ENCODE assay signal across 24 cellular contexts in genomic region chr11:1597981-1598380, GRCh38. TPM values are rescaled to one million over a fixed set of nuclear protein-coding genes. Genes with fewer than 3 reads are reported as not detected.
DNase-seq lines count a peak whose midpoint lies in the region; ATAC-seq and TF ChIP-seq lines count a peak whose summit lies in the region.
"Had no signal": no experiment of that assay in that cellular context is flagged by ENCODE, and none has a peak within 500 bp of the region (broad histone marks: within the 10 kb centered on the region; RNA-seq: fewer than 3 reads in every experiment).

A gene with protein sequence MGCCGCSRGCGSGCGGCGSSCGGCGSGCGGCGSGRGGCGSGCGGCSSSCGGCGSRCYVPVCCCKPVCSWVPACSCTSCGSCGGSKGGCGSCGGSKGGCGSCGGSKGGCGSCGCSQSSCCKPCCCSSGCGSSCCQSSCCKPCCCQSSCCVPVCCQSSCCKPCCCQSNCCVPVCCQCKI (minus strand): TSS chr11:1598294. CDS start chr11:1598250, 44 bp downstream.

- H3K4me1 ChIP-seq in BLaER1 (peaks cover 14% of the 10 kb centered on the region; the same call in 1 of the 2 replicates), sigmoid colon (no peaks in the 10 kb centered on the region)
- H3K4me1 ChIP-seq: BE2C, SJCRH30 had no signal

- TF ChIP-seq POLR2A in sigmoid colon (IDR thresholded peaks at IDR 0.05), result no peak

- 0 out of 2 replicates have a peak within 1 kb of the TSS, but pooled peaks have one; percentile 18 for H3K4me3 Mint-ChIP-seq in HFFc6
- H3K4me3 Mint-ChIP-seq in endothelial cell (ENCODE audit: unreplicated experiment), result peak within 1 kb of the TSS; percentile 15
- no peak within 1 kb of the TSS for H3K4me3 Mint-ChIP-seq in activated CD4-positive, alpha-beta memory T cell treated with anti-CD3 and anti-CD28 coated beads for 36 hours
- H3K4me3 Mint-ChIP-seq: CD4-positive, CD25-positive, alpha-beta regulatory T cell had no signal

- no peak within 1 kb of the TSS for H3K9ac ChIP-seq in BLaER1

- CTCF ChIA-PET in activated CD4-positive, alpha-beta memory T cell treated with anti-CD3 and anti-CD28 coated beads for 36 hours (lab: Charles Lee), result interaction anchor here (6.9 kb wide), 1 partner anchor 21 kb away, joined by 42 read pairs; no protein-coding TSS in a partner anchor

- H3K9me3 ChIP-seq in BLaER1 (no peaks in the 10 kb centered on the region), sigmoid colon (no peaks in the 10 kb centered on the region)
- H3K9me3 ChIP-seq: BE2C, SJCRH30 had no signal

- H3K36me3 ChIP-seq in BLaER1 (no peaks in the 10 kb centered on the region), sigmoid colon (no peaks in the 10 kb centered on the region)
- H3K36me3 ChIP-seq: BE2C, SJCRH30 had no signal

- H3K36me3 Mint-ChIP-seq in HFFc6 (ENCODE audit: low read depth), result no peaks in the 10 kb centered on the region
- H3K36me3 Mint-ChIP-seq in endothelial cell (ENCODE audit: low read depth, unreplicated experiment), result no peaks in the 10 kb centered on the region
- no peaks in the 10 kb centered on the region for H3K36me3 Mint-ChIP-seq in activated CD4-positive, alpha-beta memory T cell treated with anti-CD3 and anti-CD28 coated beads for 36 hours
- H3K36me3 Mint-ChIP-seq: CD4-positive, CD25-positive, alpha-beta regulatory T cell had no signal

- H3K4me2 ChIP-seq in BLaER1, result peak within 1 kb of the TSS; percentile 34; the same call in 1 of the 2 replicates

- no peak within 1 kb of the TSS for H3K4me3 ChIP-seq in BLaER1
- H3K4me3 ChIP-seq in sigmoid colon, result no peak within 1 kb of the TSS
- H3K4me3 ChIP-seq: SJCRH30 had no signal

- no peak for DNase-seq in HFFc6
- DNase-seq in endothelial cell (ENCODE audit: low spot score), result no peak
- peak; percentile 27 for DNase-seq in sigmoid colon
- DNase-seq in NCI-H446 (lab: John Stamatoyannopoulos, UW), result no peak
- DNase-seq in activated CD4-positive, alpha-beta memory T cell treated with anti-CD3 and anti-CD28 coated beads for 36 hours, result no peak
- DNase-seq: 8988T; ACHN; BE2C; CD4-positive, CD25-positive, alpha-beta regulatory T cell; KBM-7; MV-4-11; NCI-H1105; NCI-H1436 treated with DMSO at 0.1 percent for 48 hours; NCI-H187 treated with DMSO at 0.1 percent for 48 hours; NCI-H2171 treated with DMSO at 0.1 percent for 48 hours; NCI-H345; NCI-H524; NCI-H774; SJCRH30 had no signal

- H3K27ac ChIP-seq in BLaER1, result no peak within 1 kb of the TSS
- no peak within 1 kb of the TSS for H3K27ac ChIP-seq in sigmoid colon
- H3K27ac ChIP-seq: SJCRH30 had no signal

- no peak for ATAC-seq in GM21737 (IDR thresholded peaks at IDR 0.05; ENCODE audit: unreplicated experiment)
- ATAC-seq: SK-N-SH treated with all-trans-retinoic acid at 6 μM for 48 hours had no signal

- H3K9me3 Mint-ChIP-seq in HFFc6 (no peaks in the 10 kb centered on the region), endothelial cell (ENCODE audit: unreplicated experiment) (peaks cover 5% of the 10 kb centered on the region)
- H3K9me3 Mint-ChIP-seq in activated CD4-positive, alpha-beta memory T cell treated with anti-CD3 and anti-CD28 coated beads for 36 hours, result no peaks in the 10 kb centered on the region

- POLR2A ChIA-PET in activated CD4-positive, alpha-beta memory T cell treated with anti-CD3 and anti-CD28 coated beads for 36 hours (lab: Charles Lee), result no interaction called here

- no peak within 1 kb of the TSS for H3K27ac Mint-ChIP-seq in HFFc6
- no peak within 1 kb of the TSS for H3K27ac Mint-ChIP-seq in endothelial cell (ENCODE audit: unreplicated experiment)
- H3K27ac Mint-ChIP-seq in activated CD4-positive, alpha-beta memory T cell treated with anti-CD3 and anti-CD28 coated beads for 36 hours, result no peak within 1 kb of the TSS
- H3K27ac Mint-ChIP-seq: CD4-positive, CD25-positive, alpha-beta regulatory T cell had no signal

- no peaks in the 10 kb centered on the region for H4K20me1 ChIP-seq in BLaER1

- intact Hi-C loops in sigmoid colon (cut with DNase I), result no loop called here
- intact Hi-C loops in activated CD4-positive, alpha-beta memory T cell treated with anti-CD3 and anti-CD28 coated beads for 36 hours (cut with micrococcal nuclease), result no loop called here

- H3K4me1 Mint-ChIP-seq in HFFc6 (ENCODE audit: low read depth), result peaks cover 10% of the 10 kb centered on the region
- peaks cover 25% of the 10 kb centered on the region for H3K4me1 Mint-ChIP-seq in endothelial cell (ENCODE audit: unreplicated experiment)
- peaks cover 15% of the 10 kb centered on the region for H3K4me1 Mint-ChIP-seq in activated CD4-positive, alpha-beta memory T cell treated with anti-CD3 and anti-CD28 coated beads for 36 hours (ENCODE audit: low read depth)

- WGBS in sigmoid colon, 2 donors, result 56 to 69% methylated on average over 4 of the region's 4 CpGs

- peaks cover 51% of the 10 kb centered on the region for H3K27me3 Mint-ChIP-seq in HFFc6 (ENCODE audit: insufficient read depth)
- H3K27me3 Mint-ChIP-seq in endothelial cell (ENCODE audit: unreplicated experiment), result no peaks in the 10 kb centered on the region
- H3K27me3 Mint-ChIP-seq in activated CD4-positive, alpha-beta memory T cell treated with anti-CD3 and anti-CD28 coated beads for 36 hours, result peaks cover 19% of the 10 kb centered on the region

- TF ChIP-seq CTCF in HFFc6 (IDR thresholded peaks at IDR 0.05) (no peak), endothelial cell (IDR thresholded peaks at IDR 0.05; ENCODE audit: unreplicated experiment) (no peak), sigmoid colon (IDR thresholded peaks at IDR 0.05) (no peak)

- no peak for TF ChIP-seq EP300 in sigmoid colon (IDR thresholded peaks at IDR 0.05)

- H3K27me3 ChIP-seq in BLaER1, result no peaks in the 10 kb centered on the region
- H3K27me3 ChIP-seq in sigmoid colon, result peaks cover 0 to 36% (median 0%) of the 10 kb centered on the region in 3 donors
- H3K27me3 ChIP-seq: BE2C had no signal

RNA-seq across cellular contexts. Expression of the gene that starts here (rescaled TPM):
- total RNA-seq in HFFc6 (2021; fragmentation: NEBNext Ultra II Directional; extraction: Animal tissue kit (Norgen Biotek cat#: 25700)), result not detected
- total RNA-seq in endothelial cell (ENCODE audit: unreplicated experiment) (not detected), sigmoid colon (not detected)
- under 1 TPM in 1 of 3 donors, not detected in 2; 0.29 TPM for polyA plus RNA-seq in sigmoid colon
- total RNA-seq in activated CD4-positive, alpha-beta memory T cell treated with anti-CD3 and anti-CD28 coated beads for 36 hours, result not detected
- total RNA-seq: LHCN-M2, MCF 10A, SJCRH30 had no signal
- polyA plus RNA-seq: CD4-positive, CD25-positive, alpha-beta regulatory T cell had no signal

Comparison
In these comparisons a context has a peak if more than half of its experiments do, and no peak if none do; other contexts are left out.
1. Peak in DNase-seq in sigmoid colon; RNA of the gene not detected or under 1 TPM.